In the genomic region with DNA sequence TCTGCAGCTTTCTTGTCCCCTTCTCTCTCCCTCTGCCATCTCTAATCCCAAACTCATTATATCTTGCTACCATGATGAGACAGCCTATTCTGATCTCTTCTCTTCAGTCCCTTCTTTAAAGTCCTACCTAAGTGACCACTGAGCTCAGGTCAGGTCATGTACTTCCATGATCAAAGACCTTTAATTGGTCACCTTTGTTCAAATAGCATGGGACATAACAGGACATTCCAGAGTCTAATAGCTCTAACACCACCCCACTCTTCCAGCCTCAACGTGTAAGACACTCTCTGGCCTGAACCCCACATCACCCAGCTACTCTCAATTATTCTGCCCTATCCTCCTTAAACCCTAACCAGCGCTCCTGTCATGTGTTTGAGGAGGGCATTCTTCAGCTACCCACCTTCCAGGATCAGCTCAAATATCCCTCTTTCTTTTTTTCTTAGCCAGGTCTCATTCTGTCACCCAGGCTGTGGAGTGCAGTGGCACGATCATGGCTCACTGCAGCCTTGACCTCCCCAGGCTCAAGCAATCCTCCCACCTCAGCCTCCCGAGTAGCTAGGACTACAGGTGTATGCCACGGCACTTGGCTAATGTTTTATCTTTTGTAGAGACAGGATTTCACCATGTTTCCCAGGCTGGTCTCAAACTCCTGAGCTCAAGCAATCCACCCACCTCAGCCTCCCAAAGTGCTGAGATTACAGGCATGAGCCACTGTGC, we compare ENCODE assay signal across 1 cellular context.
TF ChIP-seq lines count a peak whose summit lies in the region.

No MANE protein-coding gene starts in this region.

TF ChIP-seq in HepG2, 621 proteins besides CTCF, POLR2A, EP300 and RAD21 (continued from another document and continues in another):
- TF ChIP-seq NR2F6 (IDR thresholded peaks at IDR 0.05) (peak; percentile 60), NR2F6 (CRISPR knock-in tag; IDR thresholded peaks at IDR 0.05) (peak; percentile 68), ZNF225 (CRISPR knock-in tag; IDR thresholded peaks at IDR 0.05) (no peak), SIN3B (IDR thresholded peaks at IDR 0.05; ENCODE audit: low read length) (no peak), ZNF33A (CRISPR knock-in tag; IDR thresholded peaks at IDR 0.05; ENCODE audit: borderline replicate concordance) (no peak), TARDBP (CRISPR knock-in tag; IDR thresholded peaks at IDR 0.05) (0 out of 2 replicates have a peak, but pooled peaks have one; percentile 28), ZNF883 (CRISPR knock-in tag; IDR thresholded peaks at IDR 0.05; ENCODE audit: not compliant biosample characterization) (no peak), SOX5 (CRISPR knock-in tag; IDR thresholded peaks at IDR 0.05; ENCODE audit: borderline replicate concordance) (peak; percentile 31; the same call in 1 of the 2 replicates), ZNF616 (CRISPR knock-in tag; IDR thresholded peaks at IDR 0.05; ENCODE audit: low read depth) (no peak), ESRRA (CRISPR knock-in tag; IDR thresholded peaks at IDR 0.05; ENCODE audit: low read depth) (no peak), MATR3 (CRISPR knock-in tag; IDR thresholded peaks at IDR 0.05) (no peak), MIXL1 (CRISPR knock-in tag; IDR thresholded peaks at IDR 0.05) (peak; percentile 75), MED1 (CRISPR knock-in tag; IDR thresholded peaks at IDR 0.05) (peak; percentile 56; the same call in 1 of the 2 replicates), CHCHD3 (CRISPR knock-in tag; IDR thresholded peaks at IDR 0.05) (no peak), ZNF335 (CRISPR knock-in tag; IDR thresholded peaks at IDR 0.05) (no peak), ZNF839 (CRISPR knock-in tag; IDR thresholded peaks at IDR 0.05; ENCODE audit: borderline replicate concordance) (no peak), TBX2 (CRISPR knock-in tag; IDR thresholded peaks at IDR 0.05; ENCODE audit: borderline replicate concordance) (peak; percentile 26; the same call in 1 of the 2 replicates), KAT2B (IDR thresholded peaks at IDR 0.05; ENCODE audit: borderline replicate concordance, low read depth, low read length) (no peak), CCAR2 (optimal IDR thresholded peaks at IDR 0.05; ENCODE audit: low read depth, low read length) (no peak), HOXA9 (CRISPR knock-in tag; IDR thresholded peaks at IDR 0.05; ENCODE audit: borderline replicate concordance) (no peak), SRSF9 (IDR thresholded peaks at IDR 0.05; ENCODE audit: borderline replicate concordance, insufficient read depth, low read depth, low read length, poor library complexity, severe bottlenecking) (no peak), ELF4 (CRISPR knock-in tag; IDR thresholded peaks at IDR 0.05; ENCODE audit: borderline replicate concordance) (no peak), ZNF333 (CRISPR knock-in tag; IDR thresholded peaks at IDR 0.05; ENCODE audit: borderline replicate concordance) (no peak), ATF1 (CRISPR knock-in tag; IDR thresholded peaks at IDR 0.05) (0 out of 2 replicates have a peak, but pooled peaks have one; percentile 14)
- TF ChIP-seq, protein P1, sequence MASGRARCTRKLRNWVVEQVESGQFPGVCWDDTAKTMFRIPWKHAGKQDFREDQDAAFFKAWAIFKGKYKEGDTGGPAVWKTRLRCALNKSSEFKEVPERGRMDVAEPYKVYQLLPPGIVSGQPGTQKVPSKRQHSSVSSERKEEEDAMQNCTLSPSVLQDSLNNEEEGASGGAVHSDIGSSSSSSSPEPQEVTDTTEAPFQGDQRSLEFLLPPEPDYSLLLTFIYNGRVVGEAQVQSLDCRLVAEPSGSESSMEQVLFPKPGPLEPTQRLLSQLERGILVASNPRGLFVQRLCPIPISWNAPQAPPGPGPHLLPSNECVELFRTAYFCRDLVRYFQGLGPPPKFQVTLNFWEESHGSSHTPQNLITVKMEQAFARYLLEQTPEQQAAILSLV (CRISPR knock-in tag; IDR thresholded peaks at IDR 0.05; ENCODE audit: borderline replicate concordance): 0 out of 2 replicates have a peak, but pooled peaks have one; percentile 43
- TF ChIP-seq, protein P2, sequence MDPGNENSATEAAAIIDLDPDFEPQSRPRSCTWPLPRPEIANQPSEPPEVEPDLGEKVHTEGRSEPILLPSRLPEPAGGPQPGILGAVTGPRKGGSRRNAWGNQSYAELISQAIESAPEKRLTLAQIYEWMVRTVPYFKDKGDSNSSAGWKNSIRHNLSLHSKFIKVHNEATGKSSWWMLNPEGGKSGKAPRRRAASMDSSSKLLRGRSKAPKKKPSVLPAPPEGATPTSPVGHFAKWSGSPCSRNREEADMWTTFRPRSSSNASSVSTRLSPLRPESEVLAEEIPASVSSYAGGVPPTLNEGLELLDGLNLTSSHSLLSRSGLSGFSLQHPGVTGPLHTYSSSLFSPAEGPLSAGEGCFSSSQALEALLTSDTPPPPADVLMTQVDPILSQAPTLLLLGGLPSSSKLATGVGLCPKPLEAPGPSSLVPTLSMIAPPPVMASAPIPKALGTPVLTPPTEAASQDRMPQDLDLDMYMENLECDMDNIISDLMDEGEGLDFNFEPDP (CRISPR knock-in tag; conservative IDR thresholded peaks at IDR 0.05): no peak
- TF ChIP-seq, protein P3, sequence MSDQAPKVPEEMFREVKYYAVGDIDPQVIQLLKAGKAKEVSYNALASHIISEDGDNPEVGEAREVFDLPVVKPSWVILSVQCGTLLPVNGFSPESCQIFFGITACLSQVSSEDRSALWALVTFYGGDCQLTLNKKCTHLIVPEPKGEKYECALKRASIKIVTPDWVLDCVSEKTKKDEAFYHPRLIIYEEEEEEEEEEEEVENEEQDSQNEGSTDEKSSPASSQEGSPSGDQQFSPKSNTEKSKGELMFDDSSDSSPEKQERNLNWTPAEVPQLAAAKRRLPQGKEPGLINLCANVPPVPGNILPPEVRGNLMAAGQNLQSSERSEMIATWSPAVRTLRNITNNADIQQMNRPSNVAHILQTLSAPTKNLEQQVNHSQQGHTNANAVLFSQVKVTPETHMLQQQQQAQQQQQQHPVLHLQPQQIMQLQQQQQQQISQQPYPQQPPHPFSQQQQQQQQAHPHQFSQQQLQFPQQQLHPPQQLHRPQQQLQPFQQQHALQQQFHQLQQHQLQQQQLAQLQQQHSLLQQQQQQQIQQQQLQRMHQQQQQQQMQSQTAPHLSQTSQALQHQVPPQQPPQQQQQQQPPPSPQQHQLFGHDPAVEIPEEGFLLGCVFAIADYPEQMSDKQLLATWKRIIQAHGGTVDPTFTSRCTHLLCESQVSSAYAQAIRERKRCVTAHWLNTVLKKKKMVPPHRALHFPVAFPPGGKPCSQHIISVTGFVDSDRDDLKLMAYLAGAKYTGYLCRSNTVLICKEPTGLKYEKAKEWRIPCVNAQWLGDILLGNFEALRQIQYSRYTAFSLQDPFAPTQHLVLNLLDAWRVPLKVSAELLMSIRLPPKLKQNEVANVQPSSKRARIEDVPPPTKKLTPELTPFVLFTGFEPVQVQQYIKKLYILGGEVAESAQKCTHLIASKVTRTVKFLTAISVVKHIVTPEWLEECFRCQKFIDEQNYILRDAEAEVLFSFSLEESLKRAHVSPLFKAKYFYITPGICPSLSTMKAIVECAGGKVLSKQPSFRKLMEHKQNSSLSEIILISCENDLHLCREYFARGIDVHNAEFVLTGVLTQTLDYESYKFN (CRISPR knock-in tag; conservative IDR thresholded peaks at IDR 0.05): peak; percentile 51; the same call in 1 of the 2 replicates
- TF ChIP-seq, protein P4, sequence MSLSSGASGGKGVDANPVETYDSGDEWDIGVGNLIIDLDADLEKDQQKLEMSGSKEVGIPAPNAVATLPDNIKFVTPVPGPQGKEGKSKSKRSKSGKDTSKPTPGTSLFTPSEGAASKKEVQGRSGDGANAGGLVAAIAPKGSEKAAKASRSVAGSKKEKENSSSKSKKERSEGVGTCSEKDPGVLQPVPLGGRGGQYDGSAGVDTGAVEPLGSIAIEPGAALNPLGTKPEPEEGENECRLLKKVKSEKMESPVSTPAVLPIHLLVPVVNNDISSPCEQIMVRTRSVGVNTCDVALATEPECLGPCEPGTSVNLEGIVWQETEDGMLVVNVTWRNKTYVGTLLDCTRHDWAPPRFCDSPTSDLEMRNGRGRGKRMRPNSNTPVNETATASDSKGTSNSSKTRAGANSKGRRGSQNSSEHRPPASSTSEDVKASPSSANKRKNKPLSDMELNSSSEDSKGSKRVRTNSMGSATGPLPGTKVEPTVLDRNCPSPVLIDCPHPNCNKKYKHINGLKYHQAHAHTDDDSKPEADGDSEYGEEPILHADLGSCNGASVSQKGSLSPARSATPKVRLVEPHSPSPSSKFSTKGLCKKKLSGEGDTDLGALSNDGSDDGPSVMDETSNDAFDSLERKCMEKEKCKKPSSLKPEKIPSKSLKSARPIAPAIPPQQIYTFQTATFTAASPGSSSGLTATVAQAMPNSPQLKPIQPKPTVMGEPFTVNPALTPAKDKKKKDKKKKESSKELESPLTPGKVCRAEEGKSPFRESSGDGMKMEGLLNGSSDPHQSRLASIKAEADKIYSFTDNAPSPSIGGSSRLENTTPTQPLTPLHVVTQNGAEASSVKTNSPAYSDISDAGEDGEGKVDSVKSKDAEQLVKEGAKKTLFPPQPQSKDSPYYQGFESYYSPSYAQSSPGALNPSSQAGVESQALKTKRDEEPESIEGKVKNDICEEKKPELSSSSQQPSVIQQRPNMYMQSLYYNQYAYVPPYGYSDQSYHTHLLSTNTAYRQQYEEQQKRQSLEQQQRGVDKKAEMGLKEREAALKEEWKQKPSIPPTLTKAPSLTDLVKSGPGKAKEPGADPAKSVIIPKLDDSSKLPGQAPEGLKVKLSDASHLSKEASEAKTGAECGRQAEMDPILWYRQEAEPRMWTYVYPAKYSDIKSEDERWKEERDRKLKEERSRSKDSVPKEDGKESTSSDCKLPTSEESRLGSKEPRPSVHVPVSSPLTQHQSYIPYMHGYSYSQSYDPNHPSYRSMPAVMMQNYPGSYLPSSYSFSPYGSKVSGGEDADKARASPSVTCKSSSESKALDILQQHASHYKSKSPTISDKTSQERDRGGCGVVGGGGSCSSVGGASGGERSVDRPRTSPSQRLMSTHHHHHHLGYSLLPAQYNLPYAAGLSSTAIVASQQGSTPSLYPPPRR (CRISPR knock-in tag; IDR thresholded peaks at IDR 0.05; ENCODE audit: borderline replicate concordance): no peak
- TF ChIP-seq, protein P5, sequence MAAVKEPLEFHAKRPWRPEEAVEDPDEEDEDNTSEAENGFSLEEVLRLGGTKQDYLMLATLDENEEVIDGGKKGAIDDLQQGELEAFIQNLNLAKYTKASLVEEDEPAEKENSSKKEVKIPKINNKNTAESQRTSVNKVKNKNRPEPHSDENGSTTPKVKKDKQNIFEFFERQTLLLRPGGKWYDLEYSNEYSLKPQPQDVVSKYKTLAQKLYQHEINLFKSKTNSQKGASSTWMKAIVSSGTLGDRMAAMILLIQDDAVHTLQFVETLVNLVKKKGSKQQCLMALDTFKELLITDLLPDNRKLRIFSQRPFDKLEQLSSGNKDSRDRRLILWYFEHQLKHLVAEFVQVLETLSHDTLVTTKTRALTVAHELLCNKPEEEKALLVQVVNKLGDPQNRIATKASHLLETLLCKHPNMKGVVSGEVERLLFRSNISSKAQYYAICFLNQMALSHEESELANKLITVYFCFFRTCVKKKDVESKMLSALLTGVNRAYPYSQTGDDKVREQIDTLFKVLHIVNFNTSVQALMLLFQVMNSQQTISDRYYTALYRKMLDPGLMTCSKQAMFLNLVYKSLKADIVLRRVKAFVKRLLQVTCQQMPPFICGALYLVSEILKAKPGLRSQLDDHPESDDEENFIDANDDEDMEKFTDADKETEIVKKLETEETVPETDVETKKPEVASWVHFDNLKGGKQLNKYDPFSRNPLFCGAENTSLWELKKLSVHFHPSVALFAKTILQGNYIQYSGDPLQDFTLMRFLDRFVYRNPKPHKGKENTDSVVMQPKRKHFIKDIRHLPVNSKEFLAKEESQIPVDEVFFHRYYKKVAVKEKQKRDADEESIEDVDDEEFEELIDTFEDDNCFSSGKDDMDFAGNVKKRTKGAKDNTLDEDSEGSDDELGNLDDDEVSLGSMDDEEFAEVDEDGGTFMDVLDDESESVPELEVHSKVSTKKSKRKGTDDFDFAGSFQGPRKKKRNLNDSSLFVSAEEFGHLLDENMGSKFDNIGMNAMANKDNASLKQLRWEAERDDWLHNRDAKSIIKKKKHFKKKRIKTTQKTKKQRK (IDR thresholded peaks at IDR 0.05; ENCODE audit: low read length): no peak
- TF ChIP-seq, protein P6, sequence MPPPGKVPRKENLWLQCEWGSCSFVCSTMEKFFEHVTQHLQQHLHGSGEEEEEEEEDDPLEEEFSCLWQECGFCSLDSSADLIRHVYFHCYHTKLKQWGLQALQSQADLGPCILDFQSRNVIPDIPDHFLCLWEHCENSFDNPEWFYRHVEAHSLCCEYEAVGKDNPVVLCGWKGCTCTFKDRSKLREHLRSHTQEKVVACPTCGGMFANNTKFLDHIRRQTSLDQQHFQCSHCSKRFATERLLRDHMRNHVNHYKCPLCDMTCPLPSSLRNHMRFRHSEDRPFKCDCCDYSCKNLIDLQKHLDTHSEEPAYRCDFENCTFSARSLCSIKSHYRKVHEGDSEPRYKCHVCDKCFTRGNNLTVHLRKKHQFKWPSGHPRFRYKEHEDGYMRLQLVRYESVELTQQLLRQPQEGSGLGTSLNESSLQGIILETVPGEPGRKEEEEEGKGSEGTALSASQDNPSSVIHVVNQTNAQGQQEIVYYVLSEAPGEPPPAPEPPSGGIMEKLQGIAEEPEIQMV (CRISPR knock-in tag; IDR thresholded peaks at IDR 0.05; ENCODE audit: low read depth): no peak
- TF ChIP-seq, protein P7, sequence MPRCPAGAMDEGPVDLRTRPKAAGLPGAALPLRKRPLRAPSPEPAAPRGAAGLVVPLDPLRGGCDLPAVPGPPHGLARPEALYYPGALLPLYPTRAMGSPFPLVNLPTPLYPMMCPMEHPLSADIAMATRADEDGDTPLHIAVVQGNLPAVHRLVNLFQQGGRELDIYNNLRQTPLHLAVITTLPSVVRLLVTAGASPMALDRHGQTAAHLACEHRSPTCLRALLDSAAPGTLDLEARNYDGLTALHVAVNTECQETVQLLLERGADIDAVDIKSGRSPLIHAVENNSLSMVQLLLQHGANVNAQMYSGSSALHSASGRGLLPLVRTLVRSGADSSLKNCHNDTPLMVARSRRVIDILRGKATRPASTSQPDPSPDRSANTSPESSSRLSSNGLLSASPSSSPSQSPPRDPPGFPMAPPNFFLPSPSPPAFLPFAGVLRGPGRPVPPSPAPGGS (CRISPR knock-in tag; IDR thresholded peaks at IDR 0.05): no peak
- TF ChIP-seq, protein P8, sequence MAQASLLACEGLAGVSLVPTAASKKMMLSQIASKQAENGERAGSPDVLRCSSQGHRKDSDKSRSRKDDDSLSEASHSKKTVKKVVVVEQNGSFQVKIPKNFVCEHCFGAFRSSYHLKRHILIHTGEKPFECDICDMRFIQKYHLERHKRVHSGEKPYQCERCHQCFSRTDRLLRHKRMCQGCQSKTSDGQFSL (CRISPR knock-in tag; IDR thresholded peaks at IDR 0.05): no peak
- TF ChIP-seq, protein P9, sequence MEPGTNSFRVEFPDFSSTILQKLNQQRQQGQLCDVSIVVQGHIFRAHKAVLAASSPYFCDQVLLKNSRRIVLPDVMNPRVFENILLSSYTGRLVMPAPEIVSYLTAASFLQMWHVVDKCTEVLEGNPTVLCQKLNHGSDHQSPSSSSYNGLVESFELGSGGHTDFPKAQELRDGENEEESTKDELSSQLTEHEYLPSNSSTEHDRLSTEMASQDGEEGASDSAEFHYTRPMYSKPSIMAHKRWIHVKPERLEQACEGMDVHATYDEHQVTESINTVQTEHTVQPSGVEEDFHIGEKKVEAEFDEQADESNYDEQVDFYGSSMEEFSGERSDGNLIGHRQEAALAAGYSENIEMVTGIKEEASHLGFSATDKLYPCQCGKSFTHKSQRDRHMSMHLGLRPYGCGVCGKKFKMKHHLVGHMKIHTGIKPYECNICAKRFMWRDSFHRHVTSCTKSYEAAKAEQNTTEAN (CRISPR knock-in tag; conservative IDR thresholded peaks at IDR 0.05): no peak
